Comparison of ENCODE assay signal across 19 cellular contexts in the genomic region with DNA sequence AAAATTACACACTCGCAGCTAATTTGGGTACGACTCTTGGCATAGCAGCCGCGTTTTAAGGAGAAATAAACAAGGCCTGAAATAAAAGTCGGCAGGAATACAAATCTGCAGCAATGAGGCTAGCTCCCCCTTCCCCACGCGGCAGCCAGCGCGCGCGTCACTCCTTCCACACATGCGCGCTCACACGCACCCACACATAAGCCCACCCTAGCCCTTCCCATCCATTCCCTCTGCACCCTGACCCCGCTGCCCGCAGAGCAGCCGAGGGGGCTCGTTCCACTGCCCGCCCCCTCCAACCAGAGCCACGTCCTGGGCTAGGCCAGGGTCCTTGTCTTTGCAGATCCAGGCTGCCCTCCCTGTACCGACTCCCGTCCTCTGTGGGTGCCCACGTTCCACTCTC.
A peak's percentile ranks its signal among the peaks of the same experiment; 100 is the strongest.
DNase-seq lines count a peak whose midpoint lies in the region.
"Had no signal": no experiment of that assay in that cellular context is flagged by ENCODE, and none has a peak within 500 bp of the region (broad histone marks: within the 10 kb centered on the region; RNA-seq: fewer than 3 reads in every experiment).

No MANE protein-coding gene starts in this region.

- H3K27me3 ChIP-seq in NT2/D1 (ENCODE audit: insufficient read depth, insufficient read length) = no peaks in the 10 kb centered on the region
- H3K27me3 ChIP-seq in layer of hippocampus (ENCODE audit: control insufficient read depth, insufficient read depth, low read length) = no peaks in the 10 kb centered on the region
- H3K27me3 ChIP-seq: BE2C had no signal

- H3K27ac ChIP-seq in caudate nucleus (ENCODE audit: low read depth, low read length) = peak overlapping the region; percentile 48
- H3K27ac ChIP-seq in layer of hippocampus (ENCODE audit: low read depth, low read length) = peak overlapping the region; percentile 31
- H3K27ac ChIP-seq: A549, KMS-11, RWPE1 had no signal

- no peaks in the 10 kb centered on the region for H3K36me3 ChIP-seq in NT2/D1 (ENCODE audit: insufficient read depth, insufficient read length, low read length)
- H3K36me3 ChIP-seq: BE2C, HAP-1 had no signal

- H3K4me3 ChIP-seq in NT2/D1 (ENCODE audit: insufficient read length, low read depth) = no peak overlapping the region
- H3K4me3 ChIP-seq: A549, HAP-1 had no signal

- H3K9me3 ChIP-seq in NT2/D1 (ENCODE audit: insufficient read depth, low read length) = no peaks in the 10 kb centered on the region
- H3K9me3 ChIP-seq: A549, BE2C, HAP-1 had no signal

- DNase-seq in NT2/D1 (ENCODE audit: low read depth, low spot score) (no peak), caudate nucleus (lab: John Stamatoyannopoulos, UW) (peak in 2 of 61 donors; percentile 16 to 50), superior temporal gyrus (ENCODE audit: extremely low spot score) (peak; percentile 33), activated gamma-delta T cell treated with Interleukin-2 at 50 U/mL for 16 hours (no peak), NCI-H510A (lab: John Stamatoyannopoulos, UW) (no peak)
- no peak for DNase-seq in activated naive CD4-positive, alpha-beta T cell treated with Interleukin-2 at 50 U/mL for 16 hours
- DNase-seq: BE2C, DMS79, NCI-H1105, NCI-H146, NCI-H2029, NCI-H2227 treated with DMSO at 0.1 percent for 48 hours, NCI-H510A treated with DMSO at 0.1 percent for 48 hours, NCI-H748 treated with DMSO at 0.1 percent for 48 hours had no signal

- H3K9ac ChIP-seq in NT2/D1 (ENCODE audit: insufficient read length, low read depth) = peak overlapping the region; percentile 34
- H3K9ac ChIP-seq: KMS-11 had no signal

- H3K4me1 ChIP-seq in NT2/D1 (ENCODE audit: insufficient read depth, insufficient read length) = peaks cover 24% of the 10 kb centered on the region
- H3K4me1 ChIP-seq: A549, HAP-1 had no signal
